ENCODE assay signal across 10 cellular contexts in genomic region chr17:77882040-77882439, GRCh38.
A peak's percentile ranks its signal among the peaks of the same experiment; 100 is the strongest.
DNase-seq lines count a peak whose midpoint lies in the region; ATAC-seq, FAIRE-seq and TF ChIP-seq lines count a peak whose summit lies in the region.
"Had no signal": no experiment of that assay in that cellular context is flagged by ENCODE, and none has a peak within 500 bp of the region (broad histone marks: within the 10 kb centered on the region; RNA-seq: fewer than 3 reads in every experiment).

No MANE protein-coding gene starts in this region.

- TF ChIP-seq RAD21 in HepG2 (CRISPR knock-in tag; IDR thresholded peaks at IDR 0.05) = no peak

- TF ChIP-seq POLR2A in HepG2 (IDR thresholded peaks at IDR 0.05; ENCODE audit: insufficient read depth in 1 of 2, low read depth in 2 of 2, low read length in 2 of 2) = no peak
- no peak for TF ChIP-seq POLR2A in right lobe of liver (IDR thresholded peaks at IDR 0.05)

- POLR2A ChIA-PET in HepG2 (lab: Yijun Ruan, JAX) = interaction anchor here (0.9 kb wide), 1 partner anchor 76 kb away, joined by 3 read pairs; the partner anchor contains the start of gene TNRC6C

- H3K79me2 ChIP-seq in HepG2 (ENCODE audit: insufficient read depth, low read length) = no peaks in the 10 kb centered on the region

- H3K36me3 ChIP-seq in HepG2 (replicated peaks in 1 of 2; ENCODE audit: control insufficient read depth in 1 of 2, insufficient read depth in 2 of 2, low read length in 2 of 2) = no peaks in the 10 kb centered on the region
- no peaks in the 10 kb centered on the region for H3K36me3 ChIP-seq in right lobe of liver
- H3K36me3 ChIP-seq: ascending aorta, pancreas had no signal

- H2AFZ ChIP-seq in HepG2 (ENCODE audit: low read length) = no peak overlapping the region

- 5% methylated on average over 4 of the region's 4 CpGs for WGBS in HepG2 (ENCODE audit: low lambda C conversion rate)
- WGBS in right lobe of liver (ENCODE audit: insufficient coverage, low coverage, low lambda C conversion rate, missing lambda C conversion rate) = 63% methylated on average over 4 of the region's 4 CpGs

- TF ChIP-seq EP300 in HepG2 (IDR thresholded peaks at IDR 0.05; ENCODE audit: low read depth in 2 of 2, low read length in 2 of 2) (no peak), HepG2 (CRISPR knock-in tag; IDR thresholded peaks at IDR 0.05; ENCODE audit: borderline replicate concordance) (no peak)

- H3K9ac ChIP-seq in HepG2 (ENCODE audit: insufficient read depth, low read depth, low read length) = no peak overlapping the region

- CTCF ChIA-PET in HepG2 (lab: Yijun Ruan, JAX; ENCODE audit: low intra/inter-chr PET ratio, low total read pairs) (no interaction called here), Calu3 (lab: Charles Lee) (interaction anchor here (0.6 kb wide), 1 partner anchor 76 kb away, joined by 3 read pairs; the partner anchor contains the start of gene TNRC6C)

- TF ChIP-seq CTCF in HepG2 (CRISPR knock-in tag; IDR thresholded peaks at IDR 0.05) (no peak), right lobe of liver (IDR thresholded peaks at IDR 0.05) (no peak), mesothelial cell of epicardium (IDR thresholded peaks at IDR 0.05; ENCODE audit: unreplicated experiment) (no peak), HFFc6 (IDR thresholded peaks at IDR 0.05) (no peak), Calu3 (IDR thresholded peaks at IDR 0.05; ENCODE audit: unreplicated experiment) (no peak)

- no peak for DNase-seq in HepG2 (ENCODE audit: low spot score)
- no peak for DNase-seq in right lobe of liver
- no peak for DNase-seq in activated T-cell treated with anti-CD3 and anti-CD28 coated beads, Interleukin-2, amount 50 U/mL, for 72 hours
- no peak for DNase-seq in mesothelial cell of epicardium (ENCODE audit: low spot score in 2 of 2, unreplicated experiment in 2 of 2)
- no peak for DNase-seq in HFFc6
- no peak for DNase-seq in Calu3
- no peak for DNase-seq in NCI-H2196 treated with DMSO at 0.1 percent for 48 hours (lab: John Stamatoyannopoulos, UW; ENCODE audit: unreplicated experiment)
- DNase-seq in NCI-H2171 treated with DMSO at 0.1 percent for 48 hours (lab: John Stamatoyannopoulos, UW) = no peak

- no TSS peak for BruUV-seq in HepG2 (replicated peaks; lab: Mats Ljungman, UMichigan)
- no TSS peak for BruUV-seq in Calu3 (replicated peaks; lab: Mats Ljungman, UMichigan)

- H3K36me3 Mint-ChIP-seq in activated T-cell treated with anti-CD3 and anti-CD28 coated beads, Interleukin-2, amount 50 U/mL, for 72 hours (ENCODE audit: insufficient read depth in 2 of 2) = peaks cover 0 to 6% of the 10 kb centered on the region in 2 donors
- H3K36me3 Mint-ChIP-seq in mesothelial cell of epicardium (no peaks in the 10 kb centered on the region), HFFc6 (ENCODE audit: low read depth) (no peaks in the 10 kb centered on the region), Calu3 (ENCODE audit: insufficient read depth, unreplicated experiment) (peaks cover 4% of the 10 kb centered on the region)

- peaks cover 80% of the 10 kb centered on the region for H3K4me1 Mint-ChIP-seq in activated T-cell treated with anti-CD3 and anti-CD28 coated beads, Interleukin-2, amount 50 U/mL, for 72 hours (ENCODE audit: low read depth)
- peaks cover 18% of the 10 kb centered on the region for H3K4me1 Mint-ChIP-seq in mesothelial cell of epicardium
- peaks cover 9% of the 10 kb centered on the region for H3K4me1 Mint-ChIP-seq in HFFc6 (ENCODE audit: low read depth)
- peaks cover 32% of the 10 kb centered on the region for H3K4me1 Mint-ChIP-seq in Calu3 (ENCODE audit: low read depth, unreplicated experiment)

- H3K4me3 ChIP-seq in HepG2 (replicated peaks in 1 of 3; ENCODE audit: insufficient read depth in 1 of 3, low read depth in 2 of 3, low read length in 3 of 3) = no peak overlapping the region
- no peak overlapping the region for H3K4me3 ChIP-seq in right lobe of liver
- H3K4me3 ChIP-seq: ascending aorta, pancreas had no signal

- peaks cover 10% of the 10 kb centered on the region for H3K27me3 Mint-ChIP-seq in activated T-cell treated with anti-CD3 and anti-CD28 coated beads, Interleukin-2, amount 50 U/mL, for 72 hours (ENCODE audit: low read depth)
- peaks cover 31% of the 10 kb centered on the region for H3K27me3 Mint-ChIP-seq in mesothelial cell of epicardium (ENCODE audit: low read depth)
- H3K27me3 Mint-ChIP-seq in HFFc6 (ENCODE audit: insufficient read depth) = peaks cover 26% of the 10 kb centered on the region
- H3K27me3 Mint-ChIP-seq in Calu3 (ENCODE audit: unreplicated experiment) = peaks cover 86% of the 10 kb centered on the region

- intact Hi-C loops in HepG2 (cut with micrococcal nuclease; ENCODE audit: unreplicated experiment) = loop anchor here (1.0 kb wide), 1 partner anchor 48 kb away; no protein-coding TSS in a partner anchor
- intact Hi-C loops in right lobe of liver (cut with DNase I) = no loop called here
- intact Hi-C loops in Calu3 (cut with micrococcal nuclease; ENCODE audit: unreplicated experiment) = no loop called here

- peaks cover 2% of the 10 kb centered on the region in 2 donors for H3K9me3 Mint-ChIP-seq in activated T-cell treated with anti-CD3 and anti-CD28 coated beads, Interleukin-2, amount 50 U/mL, for 72 hours
- H3K9me3 Mint-ChIP-seq in mesothelial cell of epicardium (no peaks in the 10 kb centered on the region), HFFc6 (peaks cover 5% of the 10 kb centered on the region), Calu3 (ENCODE audit: low read depth, unreplicated experiment) (no peaks in the 10 kb centered on the region)

- ATAC-seq in HepG2 (no peak), right lobe of liver (no peak)
- peak in 1 of 2 donors; percentile 0 for ATAC-seq in activated T-cell treated with anti-CD3 and anti-CD28 coated beads, Interleukin-2, amount 50 U/mL, for 72 hours (replicated peaks in 1 of 2)

- H3K9me3 ChIP-seq in HepG2 (ENCODE audit: low read length) (no peaks in the 10 kb centered on the region), right lobe of liver (no peaks in the 10 kb centered on the region)
- H3K9me3 ChIP-seq: ascending aorta, pancreas had no signal

- H3K27me3 ChIP-seq in HepG2 (ENCODE audit: control insufficient read depth in 1 of 2, insufficient read depth in 2 of 2, low read length in 2 of 2) (peaks cover 11 to 82% of the 10 kb centered on the region in 2 experiments; a peak in 4 of 5 replicates), right lobe of liver (no peaks in the 10 kb centered on the region)
- H3K27me3 ChIP-seq: ascending aorta had no signal

- no peak overlapping the region for H3K4me2 ChIP-seq in HepG2 (ENCODE audit: low read depth, low read length)

- no peak overlapping the region for H3K27ac ChIP-seq in HepG2 (ENCODE audit: extremely low read length, insufficient read depth, low read length)
- H3K27ac ChIP-seq in right lobe of liver = no peak overlapping the region

- H3K4me3 Mint-ChIP-seq in activated T-cell treated with anti-CD3 and anti-CD28 coated beads, Interleukin-2, amount 50 U/mL, for 72 hours = peak overlapping the region; percentile 68 to 82
- H3K4me3 Mint-ChIP-seq in mesothelial cell of epicardium (no peak overlapping the region), HFFc6 (no peak overlapping the region), Calu3 (ENCODE audit: low read depth, unreplicated experiment) (no peak overlapping the region)

- in situ Hi-C loops in HepG2 (cut with HindIII; ENCODE audit: extremely low pct_ligation_motif_present, low pct_unique_long_range_greater_than_20kb) = no loop called here

- no peaks in the 10 kb centered on the region; the same call in none of the 2 replicates for H4K20me1 ChIP-seq in HepG2 (ENCODE audit: insufficient read depth, low read length)

- peak overlapping the region; percentile 84 for H3K27ac Mint-ChIP-seq in activated T-cell treated with anti-CD3 and anti-CD28 coated beads, Interleukin-2, amount 50 U/mL, for 72 hours
- peak overlapping the region; percentile 89 for H3K27ac Mint-ChIP-seq in mesothelial cell of epicardium
- H3K27ac Mint-ChIP-seq in HFFc6 = no peak overlapping the region
- H3K27ac Mint-ChIP-seq in Calu3 (ENCODE audit: unreplicated experiment) = no peak overlapping the region

- H3K4me1 ChIP-seq in HepG2 (ENCODE audit: insufficient read depth, low read length) (no peaks in the 10 kb centered on the region; the same call in 1 of the 2 replicates), right lobe of liver (no peaks in the 10 kb centered on the region)

- no peak for FAIRE-seq in HepG2 (lab: Jason Lieb, UNC)
- FAIRE-seq: pancreas had no signal

TF ChIP-seq in HepG2, 621 proteins besides CTCF, POLR2A, EP300 and RAD21:
- TF ChIP-seq MNT (IDR thresholded peaks at IDR 0.05) (peak; percentile 94), ZNF382 (CRISPR knock-in tag; IDR thresholded peaks at IDR 0.05; ENCODE audit: borderline replicate concordance) (no peak)
TF ChIP-seq in HepG2: peak in this region for 1.

Comparison
In these comparisons a context has a peak if more than half of its experiments do, and no peak if none do; other contexts are left out.
1. H3K27ac Mint-ChIP-seq: peak in activated T-cell treated with anti-CD3 and anti-CD28 coated beads, Interleukin-2, amount 50 U/mL, for 72 hours (single experiment) and mesothelial cell of epicardium (single experiment); none in HFFc6 (single experiment) and Calu3 (single experiment).
2. H3K4me3 Mint-ChIP-seq: peak in activated T-cell treated with anti-CD3 and anti-CD28 coated beads, Interleukin-2, amount 50 U/mL, for 72 hours (2 of 2); none in mesothelial cell of epicardium (single experiment), HFFc6 (single experiment) and Calu3 (single experiment).